11 cellular contexts compared by ENCODE assay signal in genomic region chr5:131533844-131534243, GRCh38.
DNase-seq lines count a peak whose midpoint lies in the region; ATAC-seq, FAIRE-seq and TF ChIP-seq lines count a peak whose summit lies in the region.
"Had no signal": no experiment of that assay in that cellular context is flagged by ENCODE, and none has a peak within 500 bp of the region (broad histone marks: within the 10 kb centered on the region; RNA-seq: fewer than 3 reads in every experiment).

No MANE protein-coding gene starts in this region.

- no peak for TF ChIP-seq CTCF in A549 (IDR thresholded peaks at IDR 0.05)
- 0 out of 2 replicates have a peak, but pooled peaks have one; percentile 38 for TF ChIP-seq CTCF in OCI-LY7 (conservative IDR thresholded peaks at IDR 0.05; ENCODE audit: low read length)
- TF ChIP-seq CTCF in chondrocyte (IDR thresholded peaks at IDR 0.05): peak; percentile 35
- no peak for TF ChIP-seq CTCF in body of pancreas (IDR thresholded peaks at IDR 0.05)

- H3K27me3 Mint-ChIP-seq in chondrocyte (ENCODE audit: low read depth): no peaks in the 10 kb centered on the region

- no peak overlapping the region for H3K4me3 Mint-ChIP-seq in chondrocyte (ENCODE audit: unreplicated experiment)

- H3K4me1 ChIP-seq in A549 (peaks cover 54% of the 10 kb centered on the region), OCI-LY7 (ENCODE audit: insufficient read depth, low read length, poor library complexity, severe bottlenecking) (peaks cover 18% of the 10 kb centered on the region), body of pancreas (no peaks in the 10 kb centered on the region)

- no peak overlapping the region for H3K27ac Mint-ChIP-seq in chondrocyte (ENCODE audit: unreplicated experiment)

- no peaks in the 10 kb centered on the region for H3K27me3 ChIP-seq in body of pancreas
- H3K27me3 ChIP-seq: thyroid gland had no signal

- H3K36me3 Mint-ChIP-seq in chondrocyte (ENCODE audit: low read depth): peaks cover 2% of the 10 kb centered on the region

- peak; percentile 59 to 63; a peak in 1 of 6 replicates for ATAC-seq in A549
- ATAC-seq in body of pancreas: no peak
- no peak for ATAC-seq in GM19463 (IDR thresholded peaks at IDR 0.05; ENCODE audit: unreplicated experiment)

- TF ChIP-seq EP300 in A549 (IDR thresholded peaks at IDR 0.05): no peak

- no peak for FAIRE-seq in A549 (lab: Jason Lieb, UNC)

- H3K4me2 ChIP-seq in A549: no peak overlapping the region
- H3K4me2 ChIP-seq in OCI-LY7 (ENCODE audit: low read length): no peak overlapping the region

- H3K9me3 Mint-ChIP-seq in chondrocyte (ENCODE audit: low read depth): no peaks in the 10 kb centered on the region

- no peak overlapping the region for H2AFZ ChIP-seq in OCI-LY7 (ENCODE audit: low read length)

- peaks cover 23% of the 10 kb centered on the region for H3K4me1 Mint-ChIP-seq in chondrocyte (ENCODE audit: low read depth)

- CTCF ChIA-PET in A549 (lab: Yijun Ruan, JAX): no interaction called here
- CTCF ChIA-PET in OCI-LY7 (lab: Charles Lee; ENCODE audit: unreplicated experiment): no interaction called here

- H3K4me3 ChIP-seq in A549: no peak overlapping the region
- H3K4me3 ChIP-seq in OCI-LY7 (ENCODE audit: low read depth, low read length, poor library complexity, severe bottlenecking): no peak overlapping the region
- no peak overlapping the region for H3K4me3 ChIP-seq in body of pancreas
- H3K4me3 ChIP-seq: thyroid gland had no signal

- no peaks in the 10 kb centered on the region for H3K9me2 ChIP-seq in OCI-LY7 (ENCODE audit: insufficient read depth, low read length)

- H3K27ac ChIP-seq in A549 (no peak overlapping the region), OCI-LY7 (ENCODE audit: low read depth, low read length, poor library complexity, severe bottlenecking) (no peak overlapping the region), body of pancreas (no peak overlapping the region)
- H3K27ac ChIP-seq: thyroid gland had no signal

- 90% methylated on average over 1 of the region's 1 CpG for WGBS in A549 (ENCODE audit: missing lambda C conversion rate)
- WGBS in body of pancreas, 2 donors: 96 to 98% methylated on average over 1 of the region's 1 CpG

- no peaks in the 10 kb centered on the region for H3K9me3 ChIP-seq in A549
- H3K9me3 ChIP-seq in OCI-LY7 (ENCODE audit: low read length): no peaks in the 10 kb centered on the region
- no peaks in the 10 kb centered on the region for H3K9me3 ChIP-seq in body of pancreas
- H3K9me3 ChIP-seq: thyroid gland had no signal

- H3K79me2 ChIP-seq in OCI-LY7 (ENCODE audit: insufficient read depth, low read depth, low read length): peaks cover 13% of the 10 kb centered on the region; the same call in 1 of the 2 replicates

- intact Hi-C loops in OCI-LY7 (cut with micrococcal nuclease; ENCODE audit: unreplicated experiment) (no loop called here), body of pancreas (cut with DNase I) (no loop called here)

- TF ChIP-seq POLR2A in A549 (IDR thresholded peaks at IDR 0.05; ENCODE audit: low read length) (no peak), body of pancreas (IDR thresholded peaks at IDR 0.05) (no peak)

- H3K36me3 ChIP-seq in OCI-LY7 (ENCODE audit: insufficient read depth, low read length): peaks cover 57% of the 10 kb centered on the region
- no peaks in the 10 kb centered on the region for H3K36me3 ChIP-seq in body of pancreas (replicated peaks in 1 of 2; ENCODE audit: insufficient read depth in 1 of 2, low read depth in 2 of 2)
- H3K36me3 ChIP-seq: thyroid gland had no signal

- TF ChIP-seq RAD21 in A549 (conservative IDR thresholded peaks at IDR 0.05 in 1 of 2, IDR thresholded peaks at IDR 0.05 in 1 of 2): no peak

- POLR2A ChIA-PET in A549 (lab: Yijun Ruan, JAX) (interaction anchor here (0.6 kb wide), 1 partner anchor 19 kb away, joined by 3 read pairs; no protein-coding TSS in a partner anchor), OCI-LY7 (lab: Charles Lee) (interaction anchor here (2.1 kb wide), 1 partner anchor 11 kb away, joined by 5 read pairs; no protein-coding TSS in a partner anchor)

- peak in 1 of 2 experiments; percentile 11 for DNase-seq in A549 (ENCODE audit: low read depth in 1 of 2, low spot score in 1 of 2)
- peak; percentile 53 for DNase-seq in DMS 273 (lab: John Stamatoyannopoulos, UW; ENCODE audit: unreplicated experiment)
- DNase-seq in OCI-LY7 (ENCODE audit: low spot score): no peak
- no peak for DNase-seq in chondrocyte (ENCODE audit: low spot score)
- no peak for DNase-seq in SKM-1 (lab: John Stamatoyannopoulos, UW; ENCODE audit: unreplicated experiment)
- DNase-seq in NCI-H1092 treated with DMSO at 0.1 percent for 48 hours (lab: John Stamatoyannopoulos, UW): no peak
- DNase-seq in body of pancreas: no peak
- DNase-seq: activated CD4-positive, alpha-beta T cell treated with anti-CD3 and anti-CD28 coated beads for 1 hour; anterior cingulate cortex; thyroid gland had no signal

- no TSS peak for BruUV-seq in OCI-LY7 (replicated peaks; lab: Mats Ljungman, UMichigan)

- peaks cover 13% of the 10 kb centered on the region; the same call in 1 of the 2 replicates for H4K20me1 ChIP-seq in OCI-LY7 (ENCODE audit: insufficient read depth, low read length)

TF ChIP-seq in A549, 52 proteins besides CTCF, POLR2A, EP300 and RAD21:
- no peak for TF ChIP-seq TP53 (CRISPR knock-in tag; IDR thresholded peaks at IDR 0.05)
- no peak for TF ChIP-seq GATA3 (IDR thresholded peaks at IDR 0.05; ENCODE audit: borderline replicate concordance)
- TF ChIP-seq SREBF2 (IDR thresholded peaks at IDR 0.05): no peak
- TF ChIP-seq CBX2 (IDR thresholded peaks at IDR 0.05; ENCODE audit: borderline replicate concordance, low read depth): no peak
- TF ChIP-seq ATOH8 (CRISPR knock-in tag; IDR thresholded peaks at IDR 0.05; ENCODE audit: low read depth): no peak
- no peak for TF ChIP-seq SMC3 (IDR thresholded peaks at IDR 0.05)
- no peak for TF ChIP-seq USF2 (IDR thresholded peaks at IDR 0.05)
- TF ChIP-seq ZNF302 (CRISPR knock-in tag; IDR thresholded peaks at IDR 0.05): no peak
- TF ChIP-seq ZSCAN20 (CRISPR knock-in tag; IDR thresholded peaks at IDR 0.05): no peak
- TF ChIP-seq E2F6 (IDR thresholded peaks at IDR 0.05; ENCODE audit: borderline replicate concordance, low read depth): no peak

Comparison
In these comparisons a context has a peak if more than half of its experiments do, and no peak if none do; other contexts are left out.
1. ATAC-seq: peak in A549 (2 of 2); none in body of pancreas (single experiment) and GM19463 (single experiment).
2. CTCF ChIP-seq: peak in OCI-LY7 (single experiment) and chondrocyte (single experiment); none in A549 (single experiment) and body of pancreas (0 of 7).